ENCODE assay signal across 30 cellular contexts in the genomic region with DNA sequence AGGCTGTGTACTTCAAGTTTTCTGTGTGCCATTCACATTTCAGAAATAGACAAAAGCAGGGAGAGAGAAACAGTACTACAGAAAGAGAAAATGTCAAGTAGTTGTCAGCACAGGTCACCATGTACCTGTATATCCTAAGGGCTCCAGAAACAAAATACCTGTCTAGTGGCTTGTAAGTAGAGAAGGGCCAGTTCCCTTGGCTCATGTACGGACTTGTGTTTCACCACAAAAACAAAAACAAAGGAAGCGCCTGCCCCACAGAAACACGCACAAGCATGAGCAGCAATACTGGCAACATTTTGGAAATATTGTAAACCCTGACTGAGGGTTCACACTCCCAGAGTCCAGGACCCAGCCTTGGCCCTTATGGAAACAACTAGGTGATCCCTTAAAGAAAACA. TPM values are rescaled to one million over a fixed set of nuclear protein-coding genes. Genes with fewer than 3 reads are reported as not detected.
DNase-seq lines count a peak whose midpoint lies in the region; ATAC-seq and TF ChIP-seq lines count a peak whose summit lies in the region.
"Had no signal": no experiment of that assay in that cellular context is flagged by ENCODE, and none has a peak within 500 bp of the region (broad histone marks: within the 10 kb centered on the region; RNA-seq: fewer than 3 reads in every experiment).

No MANE protein-coding gene starts in this region.

- no peaks in the 10 kb centered on the region for H3K27me3 Mint-ChIP-seq in type B pancreatic cell
- peaks cover 15 to 29% of the 10 kb centered on the region in 2 donors for H3K27me3 Mint-ChIP-seq in effector memory CD8-positive, alpha-beta T cell
- H3K27me3 Mint-ChIP-seq: central memory CD8-positive, alpha-beta T cell had no signal

- H3K36me3 Mint-ChIP-seq in type B pancreatic cell, result peaks cover 23% of the 10 kb centered on the region
- no peaks in the 10 kb centered on the region for H3K36me3 Mint-ChIP-seq in effector memory CD8-positive, alpha-beta T cell (ENCODE audit: insufficient read depth)
- H3K36me3 Mint-ChIP-seq: CD14-positive monocyte; naive thymus-derived CD4-positive, alpha-beta T cell had no signal

- intact Hi-C loops in esophagus squamous epithelium (cut with DNase I), result no loop called here

- H3K27ac Mint-ChIP-seq in type B pancreatic cell, result peak overlapping the region; percentile 60
- H3K27ac Mint-ChIP-seq in effector memory CD8-positive, alpha-beta T cell, result no peak overlapping the region
- H3K27ac Mint-ChIP-seq: activated CD4-positive, alpha-beta memory T cell treated with anti-CD3 and anti-CD28 coated beads, Interleukin-2, amount 10 ng/mL, durations not matched to agents 7 days and 5 days; activated T-helper 1 cell treated with anti-CD3 and anti-CD28 coated beads, Interleukin-12 subunit alpha, Interleukin-12 subunit beta, Interleukin-2, Interleukin-4 antibody, amounts not matched to agents 30 ng/mL and 10 ng/mL and 1 ng/mL, durations not matched to agents 14 hours and 24 hours and 36 hours; CD14-positive monocyte; HFFc6; naive thymus-derived CD4-positive, alpha-beta T cell had no signal

- no peaks in the 10 kb centered on the region for H3K9me3 Mint-ChIP-seq in type B pancreatic cell
- no peaks in the 10 kb centered on the region for H3K9me3 Mint-ChIP-seq in effector memory CD8-positive, alpha-beta T cell
- H3K9me3 Mint-ChIP-seq: activated CD4-positive, alpha-beta memory T cell treated with anti-CD3 and anti-CD28 coated beads, Interleukin-2, amount 10 ng/mL, durations not matched to agents 7 days and 5 days; central memory CD8-positive, alpha-beta T cell; HFFc6 had no signal

- H3K4me1 Mint-ChIP-seq in type B pancreatic cell (ENCODE audit: unreplicated experiment), result peaks cover 36% of the 10 kb centered on the region
- no peaks in the 10 kb centered on the region for H3K4me1 Mint-ChIP-seq in effector memory CD8-positive, alpha-beta T cell (ENCODE audit: low read depth in 2 of 2)
- H3K4me1 Mint-ChIP-seq: activated CD4-positive, alpha-beta memory T cell treated with anti-CD3 and anti-CD28 coated beads, Interleukin-2, amount 10 ng/mL, durations not matched to agents 7 days and 5 days; central memory CD8-positive, alpha-beta T cell had no signal

- H3K4me3 ChIP-seq in esophagus squamous epithelium, result no peak overlapping the region
- H3K4me3 ChIP-seq: gastrocnemius medialis, tibial nerve had no signal

- H3K9me3 ChIP-seq in esophagus squamous epithelium, result peaks cover 0 to 3% (median 0%) of the 10 kb centered on the region in 3 donors
- H3K9me3 ChIP-seq: gastrocnemius medialis, tibial nerve had no signal

- no peak for ATAC-seq in HG03469 (IDR thresholded peaks at IDR 0.05; ENCODE audit: unreplicated experiment)
- no peak for ATAC-seq in effector memory CD8-positive, alpha-beta T cell (replicated peaks)
- ATAC-seq: gastrocnemius medialis; naive thymus-derived CD4-positive, alpha-beta T cell; Panc1 had no signal

- peaks cover 0 to 55% (median 15%) of the 10 kb centered on the region in 3 donors for H3K4me1 ChIP-seq in esophagus squamous epithelium
- H3K4me1 ChIP-seq: gastrocnemius medialis, tibial nerve had no signal

- TF ChIP-seq CTCF in esophagus squamous epithelium (IDR thresholded peaks at IDR 0.05) (no peak), type B pancreatic cell (conservative IDR thresholded peaks at IDR 0.05) (no peak)

- WGBS in esophagus squamous epithelium, 2 donors, result 46 to 47% methylated on average over 3 of the region's 3 CpGs

- no peaks in the 10 kb centered on the region for H3K27me3 ChIP-seq in esophagus squamous epithelium
- H3K27me3 ChIP-seq: tibial nerve had no signal

- H3K36me3 ChIP-seq in esophagus squamous epithelium, result no peaks in the 10 kb centered on the region
- H3K36me3 ChIP-seq: gastrocnemius medialis, tibial nerve had no signal

- no peak for TF ChIP-seq POLR2A in esophagus squamous epithelium (IDR thresholded peaks at IDR 0.05)

- H3K27ac ChIP-seq in esophagus squamous epithelium, result peak overlapping the region in 3 of 4 donors; percentile 27 to 66 (median 39)
- H3K27ac ChIP-seq: gastrocnemius medialis, tibial nerve had no signal

- DNase-seq in NCI-H2107 treated with DMSO at 0.1 percent for 48 hours (lab: John Stamatoyannopoulos, UW; ENCODE audit: unreplicated experiment), result peak; percentile 81
- DNase-seq in NCI-H2107 (lab: John Stamatoyannopoulos, UW), result no peak
- DNase-seq in NCI-H510A (lab: John Stamatoyannopoulos, UW), result peak; percentile 36
- DNase-seq in esophagus squamous epithelium (lab: John Stamatoyannopoulos, UW), result no peak
- no peak for DNase-seq in type B pancreatic cell (ENCODE audit: extremely low spot score, unreplicated experiment)
- no peak for DNase-seq in NCI-H446 treated with DMSO at 0.1 percent for 48 hours (lab: John Stamatoyannopoulos, UW)
- DNase-seq in effector memory CD8-positive, alpha-beta T cell, result no peak
- DNase-seq: 8988T; activated CD4-positive, alpha-beta memory T cell treated with anti-CD3 and anti-CD28 coated beads, Interleukin-2, amount 10 ng/mL, durations not matched to agents 7 days and 5 days; activated CD4-positive, alpha-beta T cell treated with anti-CD3 and anti-CD28 coated beads for 1 hour; activated CD8-positive, alpha-beta memory T cell treated with anti-CD3 and anti-CD28 coated beads, Interleukin-2, amount 50 U/mL, for 48 hours; activated naive CD4-positive, alpha-beta T cell treated with Interleukin-2 at 50 U/mL for 16 hours; Calu3; gastrocnemius medialis; GOT3; HFFc6; kidney glomerular epithelial cell; naive thymus-derived CD4-positive, alpha-beta T cell; NCI-H1092; NCI-H187; NCI-H526; SHP77 treated with DMSO at 0.1 percent for 48 hours; stimulated activated CD4-positive, alpha-beta T cell treated with anti-CD3 and anti-CD28 coated beads, Interleukin-4, amount 100 ng/mL, for 24 hours; SW 1271 had no signal

- peak overlapping the region; percentile 25 for H3K4me3 Mint-ChIP-seq in type B pancreatic cell
- H3K4me3 Mint-ChIP-seq in effector memory CD8-positive, alpha-beta T cell, result no peak overlapping the region
- H3K4me3 Mint-ChIP-seq: activated CD4-positive, alpha-beta memory T cell treated with anti-CD3 and anti-CD28 coated beads, Interleukin-2, amount 10 ng/mL, durations not matched to agents 7 days and 5 days; activated T-helper 1 cell treated with anti-CD3 and anti-CD28 coated beads, Interleukin-12 subunit alpha, Interleukin-12 subunit beta, Interleukin-2, Interleukin-4 antibody, amounts not matched to agents 30 ng/mL and 10 ng/mL and 1 ng/mL, durations not matched to agents 14 hours and 24 hours and 36 hours; CD14-positive monocyte; central memory CD8-positive, alpha-beta T cell; HFFc6; naive thymus-derived CD4-positive, alpha-beta T cell had no signal

RNA-seq across cellular contexts. Expression of gene CNKSR3, which starts 44.3 kb away (rescaled TPM):
- total RNA-seq in esophagus squamous epithelium, result 10 to 100 TPM; 10.2 to 18.8 (median 13.8) TPM
- 18.4 and 31.0 TPM in 2 replicates for total RNA-seq in type B pancreatic cell (ENCODE audit: low replicate concordance)
- total RNA-seq: activated CD4-positive, alpha-beta memory T cell treated with anti-CD3 and anti-CD28 coated beads, Interleukin-2, amount 10 ng/mL, durations not matched to agents 7 days and 5 days; activated T-helper 1 cell treated with anti-CD3 and anti-CD28 coated beads, Interleukin-12 subunit alpha, Interleukin-12 subunit beta, Interleukin-2, Interleukin-4 antibody, amounts not matched to agents 30 ng/mL and 10 ng/mL and 1 ng/mL, durations not matched to agents 14 hours and 24 hours and 36 hours had no signal

Comparison
In these comparisons a context has a peak if more than half of its experiments do, and no peak if none do; other contexts are left out.
1. DNase-seq: peak in NCI-H2107 treated with DMSO at 0.1 percent for 48 hours (single experiment) and NCI-H510A (single experiment); none in NCI-H2107 (single experiment), esophagus squamous epithelium (single experiment), type B pancreatic cell (single experiment), NCI-H446 treated with DMSO at 0.1 percent for 48 hours (single experiment) and effector memory CD8-positive, alpha-beta T cell (0 of 3).